ENCODE assay signal across 8 cellular contexts in the genomic region with DNA sequence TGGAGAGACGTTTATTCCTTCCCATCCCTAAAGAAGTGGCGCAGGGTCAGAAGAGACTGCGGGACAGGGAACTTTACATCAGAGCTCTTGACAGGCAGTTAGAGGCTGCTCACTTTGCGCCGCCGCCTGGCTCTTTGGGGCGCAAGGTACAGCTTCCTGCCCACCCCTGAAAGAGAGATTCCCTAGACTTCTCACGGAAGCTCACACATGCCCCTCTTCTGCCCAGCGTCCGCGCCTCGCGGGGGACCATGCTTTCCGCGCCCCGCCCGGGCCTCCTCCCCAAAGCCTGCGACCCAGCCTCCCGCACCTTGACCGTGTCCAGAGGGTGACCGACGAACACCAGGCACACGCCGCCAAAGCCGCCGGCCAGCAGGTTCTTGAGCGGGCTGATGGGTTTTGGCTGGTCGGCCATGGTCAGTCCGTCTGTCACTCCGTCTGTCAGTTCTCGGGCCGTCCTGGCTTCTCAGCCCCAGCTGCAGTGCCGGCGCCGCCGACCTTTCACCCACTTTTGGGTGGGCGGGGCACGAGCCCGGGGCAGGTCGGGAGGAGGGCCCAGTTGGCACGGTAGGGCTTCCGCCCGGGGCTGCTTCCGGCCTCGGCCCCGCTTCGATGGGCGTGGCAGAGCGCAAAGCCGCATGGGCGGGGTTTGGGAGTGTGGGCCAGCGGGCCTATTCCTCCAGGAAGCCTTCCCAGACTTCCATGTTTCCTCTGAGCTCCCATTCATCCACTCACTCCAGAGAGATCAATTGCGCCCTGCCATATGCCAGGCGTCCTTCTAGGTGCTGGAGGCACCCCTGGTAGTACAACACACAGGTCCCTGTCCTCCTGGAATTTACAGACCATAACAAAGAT. TPM values are rescaled to one million over a fixed set of nuclear protein-coding genes. Genes with fewer than 3 reads are reported as not detected.
DNase-seq lines count a peak whose midpoint lies in the region; ATAC-seq and TF ChIP-seq lines count a peak whose summit lies in the region.

A gene with protein sequence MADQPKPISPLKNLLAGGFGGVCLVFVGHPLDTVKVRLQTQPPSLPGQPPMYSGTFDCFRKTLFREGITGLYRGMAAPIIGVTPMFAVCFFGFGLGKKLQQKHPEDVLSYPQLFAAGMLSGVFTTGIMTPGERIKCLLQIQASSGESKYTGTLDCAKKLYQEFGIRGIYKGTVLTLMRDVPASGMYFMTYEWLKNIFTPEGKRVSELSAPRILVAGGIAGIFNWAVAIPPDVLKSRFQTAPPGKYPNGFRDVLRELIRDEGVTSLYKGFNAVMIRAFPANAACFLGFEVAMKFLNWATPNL (minus strand): TSS at position 500 of the 852 bp plus-strand sequence. CDS start 88 bp downstream, at position 412.

- peak; percentile 85 for ATAC-seq in HG03064 (IDR thresholded peaks at IDR 0.05; ENCODE audit: low read depth, unreplicated experiment)
- peak; percentile 96 for ATAC-seq in activated CD4-positive, alpha-beta T cell treated with anti-CD3 and anti-CD28 coated beads for 36 hours

- H3K36me3 ChIP-seq in ACC112 (ENCODE audit: insufficient read depth, low read length) (no peaks in the 10 kb centered on the region), colonic mucosa (no peaks in the 10 kb centered on the region)

- no peaks in the 10 kb centered on the region for H3K27me3 ChIP-seq in ACC112 (ENCODE audit: insufficient read depth, low read length)
- H3K27me3 ChIP-seq in colonic mucosa = no peaks in the 10 kb centered on the region
- no peaks in the 10 kb centered on the region for H3K27me3 ChIP-seq in layer of hippocampus (ENCODE audit: control insufficient read depth, insufficient read depth, low read length)

- H3K27ac ChIP-seq in ACC112 (ENCODE audit: low read depth, low read length) (no peak within 1 kb of the TSS), colonic mucosa (peak within 1 kb of the TSS; percentile 81), layer of hippocampus (ENCODE audit: low read depth, low read length) (peak within 1 kb of the TSS; percentile 76)

- no peak for TF ChIP-seq CTCF in colonic mucosa (IDR thresholded peaks at IDR 0.05)

- POLR2A ChIA-PET in activated CD4-positive, alpha-beta T cell treated with anti-CD3 and anti-CD28 coated beads for 36 hours (lab: Charles Lee) = interaction anchor here (0.6 to 2.3 kb wide), 2 partner anchors 20 to 298 kb away, joined by 4 to 18 read pairs; partner anchors contain the start of gene ARIH2

- CTCF ChIA-PET in activated CD4-positive, alpha-beta T cell treated with anti-CD3 and anti-CD28 coated beads for 36 hours (lab: Charles Lee) = interaction anchor here (0.6 to 1.3 kb wide), 7 partner anchors 28 to 498 kb away, joined by 3 to 5 read pairs (median 3); partner anchors contain the start of genes NCKIPSD, NDUFAF3 and PRKAR2A

- TF ChIP-seq POLR2A in GM18526 (IDR thresholded peaks at IDR 0.05; ENCODE audit: extremely low read depth, insufficient read length) = peak; percentile 34

- H3K9me3 ChIP-seq in colonic mucosa = no peaks in the 10 kb centered on the region

- no peaks in the 10 kb centered on the region for H3K9me3 Mint-ChIP-seq in activated CD4-positive, alpha-beta T cell treated with anti-CD3 and anti-CD28 coated beads for 36 hours (ENCODE audit: low read depth)

- DNase-seq in NCI-H460 (ENCODE audit: extremely low read depth, low read depth) = peak; percentile 78
- DNase-seq in activated CD4-positive, alpha-beta T cell treated with anti-CD3 and anti-CD28 coated beads for 36 hours = peak; percentile 96
- DNase-seq in colonic mucosa = peak; percentile 96
- DNase-seq in stimulated activated CD4-positive, alpha-beta T cell treated with anti-CD3 and anti-CD28 coated beads, Interleukin-1b, Interleukin-23, amount 100 ng/mL, for 24 hours (ENCODE audit: low read depth in 4 of 4, low spot score in 1 of 4) = peak; percentile 77 to 92 (median 86)

- peaks cover 8% of the 10 kb centered on the region for H3K4me1 ChIP-seq in ACC112 (ENCODE audit: control insufficient read depth, insufficient read depth, low read length, unreplicated experiment)
- H3K4me1 ChIP-seq in colonic mucosa = peaks cover 11% of the 10 kb centered on the region

- H3K9ac ChIP-seq in colonic mucosa (ENCODE audit: low read depth in 2 of 2, low read length in 2 of 2) = peak within 1 kb of the TSS; percentile 91 to 95

- intact Hi-C loops in activated CD4-positive, alpha-beta T cell treated with anti-CD3 and anti-CD28 coated beads for 36 hours (cut with DNase I, micrococcal nuclease) = loop anchor here (1.0 to 2.0 kb wide), 8 partner anchors 20 to 776 kb away; partner anchors contain the start of genes ARIH2 (in 2 of the 2), APEH (in 1 of the 2), IP6K2 (in 1 of the 2) and PFKFB4 (in 1 of the 2)
- intact Hi-C loops in colonic mucosa (cut with DNase I) = no loop called here

- no peaks in the 10 kb centered on the region for H3K36me3 Mint-ChIP-seq in activated CD4-positive, alpha-beta T cell treated with anti-CD3 and anti-CD28 coated beads for 36 hours (ENCODE audit: low read depth)

- H3K79me2 ChIP-seq in ACC112 (ENCODE audit: control insufficient read depth, insufficient read depth, low read length, unreplicated experiment) = no peaks in the 10 kb centered on the region

- H3K4me1 Mint-ChIP-seq in activated CD4-positive, alpha-beta T cell treated with anti-CD3 and anti-CD28 coated beads for 36 hours = peaks cover 30% of the 10 kb centered on the region

- H3K4me3 ChIP-seq in ACC112 (ENCODE audit: low read depth, low read length) (peak within 1 kb of the TSS; percentile 82), colonic mucosa (peak within 1 kb of the TSS; percentile 71)

- peak within 1 kb of the TSS; percentile 90 for H3K4me3 Mint-ChIP-seq in activated CD4-positive, alpha-beta T cell treated with anti-CD3 and anti-CD28 coated beads for 36 hours

- no peaks in the 10 kb centered on the region for H3K27me3 Mint-ChIP-seq in activated CD4-positive, alpha-beta T cell treated with anti-CD3 and anti-CD28 coated beads for 36 hours

- H2AFZ ChIP-seq in ACC112 (ENCODE audit: low read length, unreplicated experiment) = peak within 1 kb of the TSS; percentile 93

- peak within 1 kb of the TSS; percentile 92 for H3K27ac Mint-ChIP-seq in activated CD4-positive, alpha-beta T cell treated with anti-CD3 and anti-CD28 coated beads for 36 hours

RNA-seq across cellular contexts. Expression of the gene that starts here (rescaled TPM):
- total RNA-seq in NCI-H460 (2014; rRNA removed; shearing (Covaris generic)) = 9.4 and 11.6 TPM in 2 replicates
- 14.3 and 22.9 TPM in 2 replicates for polyA plus RNA-seq in NCI-H460 (2014; cell fraction: nucleus; rRNA removed)
- 10 to 100 TPM; 15.8 to 18.5 TPM for total RNA-seq in activated CD4-positive, alpha-beta T cell treated with anti-CD3 and anti-CD28 coated beads for 36 hours
- 10 to 100 TPM; 28.6 to 31.5 TPM for total RNA-seq in colonic mucosa
